8 cellular contexts compared by ENCODE assay signal in genomic region chr1:101388904-101389546, GRCh38.
DNase-seq lines count a peak whose midpoint lies in the region; ATAC-seq and TF ChIP-seq lines count a peak whose summit lies in the region.

No MANE protein-coding gene starts in this region.

- no peak for TF ChIP-seq CTCF in CD14-positive monocyte (IDR thresholded peaks at IDR 0.05)

- no peak overlapping the region for H3K4me3 Mint-ChIP-seq in CD14-positive monocyte

- intact Hi-C loops in CD14-positive monocyte (cut with micrococcal nuclease), result no loop called here

- H3K9me3 Mint-ChIP-seq in CD14-positive monocyte, result peaks cover 0 to 8% (median 2%) of the 10 kb centered on the region in 7 donors

- DNase-seq in H4 (ENCODE audit: low spot score) (peak; percentile 15), MV-4-11 (lab: John Stamatoyannopoulos, UW) (peak; percentile 2), kidney tubule cell (ENCODE audit: low spot score) (peak; percentile 38), KG1 (lab: John Stamatoyannopoulos, UW) (no peak), CD14-positive monocyte (ENCODE audit: low spot score) (no peak), AG20443 (ENCODE audit: low spot score) (no peak), RPMI8226 (no peak)

- H3K27me3 Mint-ChIP-seq in CD14-positive monocyte (ENCODE audit: low read depth in 3 of 3), result peaks cover 0 to 1% (median 0%) of the 10 kb centered on the region in 3 donors

- ATAC-seq in GM18520 (IDR thresholded peaks at IDR 0.05; ENCODE audit: unreplicated experiment), result peak; percentile 85

- H3K4me1 Mint-ChIP-seq in CD14-positive monocyte, result no peaks in the 10 kb centered on the region

- H3K27ac Mint-ChIP-seq in CD14-positive monocyte, result no peak overlapping the region

- no peaks in the 10 kb centered on the region for H3K36me3 Mint-ChIP-seq in CD14-positive monocyte

Comparison
In these comparisons a context has a peak if more than half of its experiments do, and no peak if none do; other contexts are left out.
1. DNase-seq: peak in H4 (single experiment), MV-4-11 (single experiment) and kidney tubule cell (single experiment); none in KG1 (single experiment), CD14-positive monocyte (single experiment), AG20443 (single experiment) and RPMI8226 (single experiment).